ENCODE assay signal across 1 cellular context in the genomic region with DNA sequence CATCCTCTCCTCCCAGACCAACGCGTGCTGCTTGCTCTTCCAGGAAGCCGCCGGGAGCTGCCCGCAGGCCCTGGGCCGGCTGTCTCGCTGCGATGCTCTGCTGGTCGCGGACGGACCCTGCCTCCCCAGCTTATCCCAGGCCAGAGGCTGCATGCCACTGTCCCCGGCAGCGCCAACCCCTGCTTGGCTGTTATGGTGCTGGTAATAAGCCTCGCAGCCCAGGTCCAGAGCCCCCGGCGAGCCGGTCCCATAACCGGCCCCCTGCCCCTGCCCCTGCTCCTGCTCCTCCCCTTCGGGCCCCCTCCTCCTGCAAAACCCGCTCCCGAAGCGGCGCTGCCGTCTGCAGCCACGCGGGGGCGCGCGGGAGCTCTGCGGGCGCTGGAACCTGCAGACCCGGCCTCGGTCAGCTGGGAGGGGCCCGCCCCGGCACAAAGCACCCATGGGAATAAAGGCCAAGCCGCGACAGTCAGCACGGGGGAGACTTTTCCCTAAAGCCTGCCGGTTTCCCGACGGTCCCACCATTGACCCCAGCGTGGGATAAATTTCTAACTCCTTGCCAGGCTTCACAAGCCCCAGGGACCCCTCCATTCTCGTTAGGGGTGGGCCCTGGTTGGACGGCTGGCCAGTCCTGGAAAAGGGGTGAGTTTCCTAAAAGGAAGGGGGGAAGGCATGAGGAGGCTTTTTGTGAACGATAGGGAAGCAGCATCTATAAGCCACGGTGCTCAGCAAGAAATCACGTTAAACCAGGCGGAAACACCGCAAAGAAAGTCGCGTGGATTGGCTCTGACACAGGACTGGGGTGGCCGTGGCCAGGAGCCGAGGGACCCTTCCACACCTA.
A peak's percentile ranks its signal among the peaks of the same experiment; 100 is the strongest.
TF ChIP-seq lines count a peak whose summit lies in the region.

No MANE protein-coding gene starts in this region.

TF ChIP-seq in HepG2, 621 proteins besides CTCF, POLR2A, EP300 and RAD21 (continued from another document and continues in another):
- TF ChIP-seq ARID2 (CRISPR knock-in tag; IDR thresholded peaks at IDR 0.05; ENCODE audit: borderline replicate concordance) (no peak), ZNF335 (CRISPR knock-in tag; IDR thresholded peaks at IDR 0.05) (no peak), ATF7-NPFF (CRISPR knock-in tag; IDR thresholded peaks at IDR 0.05; ENCODE audit: low read depth) (peak; percentile 44), XRCC5 (optimal IDR thresholded peaks at IDR 0.05; ENCODE audit: low read length) (peak; percentile 99), NR2F1 (CRISPR knock-in tag; IDR thresholded peaks at IDR 0.05) (no peak), ZNF263 (CRISPR knock-in tag; IDR thresholded peaks at IDR 0.05) (peak; percentile 94), ZNF782 (CRISPR knock-in tag; IDR thresholded peaks at IDR 0.05; ENCODE audit: borderline replicate concordance) (peak; percentile 12; the same call in 1 of the 2 replicates), HNF4G (IDR thresholded peaks at IDR 0.05; ENCODE audit: borderline replicate concordance, low read depth, low read length) (peak; percentile 37; the same call in 1 of the 2 replicates), HNF4G (CRISPR knock-in tag; IDR thresholded peaks at IDR 0.05; ENCODE audit: borderline replicate concordance, low read depth) (no peak; the same call in 1 of the 2 replicates), MBNL3 (CRISPR knock-in tag; conservative IDR thresholded peaks at IDR 0.05) (no peak), NFE2L2 (IDR thresholded peaks at IDR 0.05; ENCODE audit: low read length) (no peak; the same call in 1 of the 2 replicates), HNRNPK (IDR thresholded peaks at IDR 0.05; ENCODE audit: low read depth, low read length, poor library complexity, severe bottlenecking) (peak; percentile 96), ZFP36L1 (CRISPR knock-in tag; IDR thresholded peaks at IDR 0.05) (no peak), ZNF232 (CRISPR knock-in tag; IDR thresholded peaks at IDR 0.05; ENCODE audit: borderline replicate concordance) (peak; percentile 86; the same call in 1 of the 2 replicates), GATAD2A (CRISPR knock-in tag; IDR thresholded peaks at IDR 0.05) (peak; percentile 58; the same call in 1 of the 2 replicates), ZFP90 (CRISPR knock-in tag; IDR thresholded peaks at IDR 0.05; ENCODE audit: borderline replicate concordance) (peak; percentile 94; the same call in 1 of the 2 replicates), PPARG (CRISPR knock-in tag; conservative IDR thresholded peaks at IDR 0.05) (0 out of 2 replicates have a peak, but pooled peaks have one; percentile 45), ZNF619 (CRISPR knock-in tag; IDR thresholded peaks at IDR 0.05) (0 out of 2 replicates have a peak, but pooled peaks have one; percentile 27), ELF4 (CRISPR knock-in tag; IDR thresholded peaks at IDR 0.05; ENCODE audit: borderline replicate concordance) (no peak), ZSCAN12 (CRISPR knock-in tag; IDR thresholded peaks at IDR 0.05) (peak; percentile 94), ZNF777 (CRISPR knock-in tag; IDR thresholded peaks at IDR 0.05) (peak; percentile 84)
- TF ChIP-seq, protein P1, sequence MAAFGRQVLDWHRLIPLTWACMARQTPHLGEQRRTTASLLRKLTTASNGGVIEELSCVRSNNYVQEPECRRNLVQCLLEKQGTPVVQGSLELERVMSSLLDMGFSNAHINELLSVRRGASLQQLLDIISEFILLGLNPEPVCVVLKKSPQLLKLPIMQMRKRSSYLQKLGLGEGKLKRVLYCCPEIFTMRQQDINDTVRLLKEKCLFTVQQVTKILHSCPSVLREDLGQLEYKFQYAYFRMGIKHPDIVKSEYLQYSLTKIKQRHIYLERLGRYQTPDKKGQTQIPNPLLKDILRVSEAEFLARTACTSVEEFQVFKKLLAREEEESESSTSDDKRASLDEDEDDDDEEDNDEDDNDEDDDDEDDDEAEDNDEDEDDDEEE (CRISPR knock-in tag; IDR thresholded peaks at IDR 0.05): peak; percentile 57; the same call in 1 of the 2 replicates
- TF ChIP-seq, protein P2, sequence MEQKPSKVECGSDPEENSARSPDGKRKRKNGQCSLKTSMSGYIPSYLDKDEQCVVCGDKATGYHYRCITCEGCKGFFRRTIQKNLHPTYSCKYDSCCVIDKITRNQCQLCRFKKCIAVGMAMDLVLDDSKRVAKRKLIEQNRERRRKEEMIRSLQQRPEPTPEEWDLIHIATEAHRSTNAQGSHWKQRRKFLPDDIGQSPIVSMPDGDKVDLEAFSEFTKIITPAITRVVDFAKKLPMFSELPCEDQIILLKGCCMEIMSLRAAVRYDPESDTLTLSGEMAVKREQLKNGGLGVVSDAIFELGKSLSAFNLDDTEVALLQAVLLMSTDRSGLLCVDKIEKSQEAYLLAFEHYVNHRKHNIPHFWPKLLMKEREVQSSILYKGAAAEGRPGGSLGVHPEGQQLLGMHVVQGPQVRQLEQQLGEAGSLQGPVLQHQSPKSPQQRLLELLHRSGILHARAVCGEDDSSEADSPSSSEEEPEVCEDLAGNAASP (CRISPR knock-in tag; IDR thresholded peaks at IDR 0.05; ENCODE audit: borderline replicate concordance): peak; percentile 50; the same call in 1 of the 2 replicates
- TF ChIP-seq, protein P3, sequence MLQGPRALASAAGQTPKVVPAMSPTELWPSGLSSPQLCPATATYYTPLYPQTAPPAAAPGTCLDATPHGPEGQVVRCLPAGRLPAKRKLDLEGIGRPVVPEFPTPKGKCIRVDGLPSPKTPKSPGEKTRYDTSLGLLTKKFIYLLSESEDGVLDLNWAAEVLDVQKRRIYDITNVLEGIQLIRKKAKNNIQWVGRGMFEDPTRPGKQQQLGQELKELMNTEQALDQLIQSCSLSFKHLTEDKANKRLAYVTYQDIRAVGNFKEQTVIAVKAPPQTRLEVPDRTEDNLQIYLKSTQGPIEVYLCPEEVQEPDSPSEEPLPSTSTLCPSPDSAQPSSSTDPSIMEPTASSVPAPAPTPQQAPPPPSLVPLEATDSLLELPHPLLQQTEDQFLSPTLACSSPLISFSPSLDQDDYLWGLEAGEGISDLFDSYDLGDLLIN (CRISPR knock-in tag; IDR thresholded peaks at IDR 0.05; ENCODE audit: borderline replicate concordance): peak; percentile 93; the same call in 1 of the 2 replicates
- TF ChIP-seq, protein P4, sequence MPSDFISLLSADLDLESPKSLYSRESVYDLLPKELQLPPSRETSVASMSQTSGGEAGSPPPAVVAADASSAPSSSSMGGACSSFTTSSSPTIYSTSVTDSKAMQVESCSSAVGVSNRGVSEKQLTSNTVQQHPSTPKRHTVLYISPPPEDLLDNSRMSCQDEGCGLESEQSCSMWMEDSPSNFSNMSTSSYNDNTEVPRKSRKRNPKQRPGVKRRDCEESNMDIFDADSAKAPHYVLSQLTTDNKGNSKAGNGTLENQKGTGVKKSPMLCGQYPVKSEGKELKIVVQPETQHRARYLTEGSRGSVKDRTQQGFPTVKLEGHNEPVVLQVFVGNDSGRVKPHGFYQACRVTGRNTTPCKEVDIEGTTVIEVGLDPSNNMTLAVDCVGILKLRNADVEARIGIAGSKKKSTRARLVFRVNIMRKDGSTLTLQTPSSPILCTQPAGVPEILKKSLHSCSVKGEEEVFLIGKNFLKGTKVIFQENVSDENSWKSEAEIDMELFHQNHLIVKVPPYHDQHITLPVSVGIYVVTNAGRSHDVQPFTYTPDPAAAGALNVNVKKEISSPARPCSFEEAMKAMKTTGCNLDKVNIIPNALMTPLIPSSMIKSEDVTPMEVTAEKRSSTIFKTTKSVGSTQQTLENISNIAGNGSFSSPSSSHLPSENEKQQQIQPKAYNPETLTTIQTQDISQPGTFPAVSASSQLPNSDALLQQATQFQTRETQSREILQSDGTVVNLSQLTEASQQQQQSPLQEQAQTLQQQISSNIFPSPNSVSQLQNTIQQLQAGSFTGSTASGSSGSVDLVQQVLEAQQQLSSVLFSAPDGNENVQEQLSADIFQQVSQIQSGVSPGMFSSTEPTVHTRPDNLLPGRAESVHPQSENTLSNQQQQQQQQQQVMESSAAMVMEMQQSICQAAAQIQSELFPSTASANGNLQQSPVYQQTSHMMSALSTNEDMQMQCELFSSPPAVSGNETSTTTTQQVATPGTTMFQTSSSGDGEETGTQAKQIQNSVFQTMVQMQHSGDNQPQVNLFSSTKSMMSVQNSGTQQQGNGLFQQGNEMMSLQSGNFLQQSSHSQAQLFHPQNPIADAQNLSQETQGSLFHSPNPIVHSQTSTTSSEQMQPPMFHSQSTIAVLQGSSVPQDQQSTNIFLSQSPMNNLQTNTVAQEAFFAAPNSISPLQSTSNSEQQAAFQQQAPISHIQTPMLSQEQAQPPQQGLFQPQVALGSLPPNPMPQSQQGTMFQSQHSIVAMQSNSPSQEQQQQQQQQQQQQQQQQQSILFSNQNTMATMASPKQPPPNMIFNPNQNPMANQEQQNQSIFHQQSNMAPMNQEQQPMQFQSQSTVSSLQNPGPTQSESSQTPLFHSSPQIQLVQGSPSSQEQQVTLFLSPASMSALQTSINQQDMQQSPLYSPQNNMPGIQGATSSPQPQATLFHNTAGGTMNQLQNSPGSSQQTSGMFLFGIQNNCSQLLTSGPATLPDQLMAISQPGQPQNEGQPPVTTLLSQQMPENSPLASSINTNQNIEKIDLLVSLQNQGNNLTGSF (CRISPR knock-in tag; IDR thresholded peaks at IDR 0.05): peak; percentile 56; the same call in 1 of the 2 replicates
- TF ChIP-seq, protein P5, sequence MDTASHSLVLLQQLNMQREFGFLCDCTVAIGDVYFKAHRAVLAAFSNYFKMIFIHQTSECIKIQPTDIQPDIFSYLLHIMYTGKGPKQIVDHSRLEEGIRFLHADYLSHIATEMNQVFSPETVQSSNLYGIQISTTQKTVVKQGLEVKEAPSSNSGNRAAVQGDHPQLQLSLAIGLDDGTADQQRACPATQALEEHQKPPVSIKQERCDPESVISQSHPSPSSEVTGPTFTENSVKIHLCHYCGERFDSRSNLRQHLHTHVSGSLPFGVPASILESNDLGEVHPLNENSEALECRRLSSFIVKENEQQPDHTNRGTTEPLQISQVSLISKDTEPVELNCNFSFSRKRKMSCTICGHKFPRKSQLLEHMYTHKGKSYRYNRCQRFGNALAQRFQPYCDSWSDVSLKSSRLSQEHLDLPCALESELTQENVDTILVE (CRISPR knock-in tag; IDR thresholded peaks at IDR 0.05): 0 out of 2 replicates have a peak, but pooled peaks have one; percentile 30
- TF ChIP-seq, protein P6, sequence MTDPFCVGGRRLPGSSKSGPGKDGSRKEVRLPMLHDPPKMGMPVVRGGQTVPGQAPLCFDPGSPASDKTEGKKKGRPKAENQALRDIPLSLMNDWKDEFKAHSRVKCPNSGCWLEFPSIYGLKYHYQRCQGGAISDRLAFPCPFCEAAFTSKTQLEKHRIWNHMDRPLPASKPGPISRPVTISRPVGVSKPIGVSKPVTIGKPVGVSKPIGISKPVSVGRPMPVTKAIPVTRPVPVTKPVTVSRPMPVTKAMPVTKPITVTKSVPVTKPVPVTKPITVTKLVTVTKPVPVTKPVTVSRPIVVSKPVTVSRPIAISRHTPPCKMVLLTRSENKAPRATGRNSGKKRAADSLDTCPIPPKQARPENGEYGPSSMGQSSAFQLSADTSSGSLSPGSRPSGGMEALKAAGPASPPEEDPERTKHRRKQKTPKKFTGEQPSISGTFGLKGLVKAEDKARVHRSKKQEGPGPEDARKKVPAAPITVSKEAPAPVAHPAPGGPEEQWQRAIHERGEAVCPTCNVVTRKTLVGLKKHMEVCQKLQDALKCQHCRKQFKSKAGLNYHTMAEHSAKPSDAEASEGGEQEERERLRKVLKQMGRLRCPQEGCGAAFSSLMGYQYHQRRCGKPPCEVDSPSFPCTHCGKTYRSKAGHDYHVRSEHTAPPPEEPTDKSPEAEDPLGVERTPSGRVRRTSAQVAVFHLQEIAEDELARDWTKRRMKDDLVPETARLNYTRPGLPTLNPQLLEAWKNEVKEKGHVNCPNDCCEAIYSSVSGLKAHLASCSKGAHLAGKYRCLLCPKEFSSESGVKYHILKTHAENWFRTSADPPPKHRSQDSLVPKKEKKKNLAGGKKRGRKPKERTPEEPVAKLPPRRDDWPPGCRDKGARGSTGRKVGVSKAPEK (CRISPR knock-in tag; IDR thresholded peaks at IDR 0.05; ENCODE audit: borderline replicate concordance): peak; percentile 96
- TF ChIP-seq, protein P7, sequence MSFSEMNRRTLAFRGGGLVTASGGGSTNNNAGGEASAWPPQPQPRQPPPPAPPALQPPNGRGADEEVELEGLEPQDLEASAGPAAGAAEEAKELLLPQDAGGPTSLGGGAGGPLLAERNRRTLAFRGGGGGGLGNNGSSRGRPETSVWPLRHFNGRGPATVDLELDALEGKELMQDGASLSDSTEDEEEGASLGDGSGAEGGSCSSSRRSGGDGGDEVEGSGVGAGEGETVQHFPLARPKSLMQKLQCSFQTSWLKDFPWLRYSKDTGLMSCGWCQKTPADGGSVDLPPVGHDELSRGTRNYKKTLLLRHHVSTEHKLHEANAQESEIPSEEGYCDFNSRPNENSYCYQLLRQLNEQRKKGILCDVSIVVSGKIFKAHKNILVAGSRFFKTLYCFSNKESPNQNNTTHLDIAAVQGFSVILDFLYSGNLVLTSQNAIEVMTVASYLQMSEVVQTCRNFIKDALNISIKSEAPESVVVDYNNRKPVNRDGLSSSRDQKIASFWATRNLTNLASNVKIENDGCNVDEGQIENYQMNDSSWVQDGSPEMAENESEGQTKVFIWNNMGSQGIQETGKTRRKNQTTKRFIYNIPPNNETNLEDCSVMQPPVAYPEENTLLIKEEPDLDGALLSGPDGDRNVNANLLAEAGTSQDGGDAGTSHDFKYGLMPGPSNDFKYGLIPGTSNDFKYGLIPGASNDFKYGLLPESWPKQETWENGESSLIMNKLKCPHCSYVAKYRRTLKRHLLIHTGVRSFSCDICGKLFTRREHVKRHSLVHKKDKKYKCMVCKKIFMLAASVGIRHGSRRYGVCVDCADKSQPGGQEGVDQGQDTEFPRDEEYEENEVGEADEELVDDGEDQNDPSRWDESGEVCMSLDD (CRISPR knock-in tag; IDR thresholded peaks at IDR 0.05; ENCODE audit: borderline replicate concordance): peak; percentile 73; the same call in 1 of the 2 replicates
- TF ChIP-seq, protein P8, sequence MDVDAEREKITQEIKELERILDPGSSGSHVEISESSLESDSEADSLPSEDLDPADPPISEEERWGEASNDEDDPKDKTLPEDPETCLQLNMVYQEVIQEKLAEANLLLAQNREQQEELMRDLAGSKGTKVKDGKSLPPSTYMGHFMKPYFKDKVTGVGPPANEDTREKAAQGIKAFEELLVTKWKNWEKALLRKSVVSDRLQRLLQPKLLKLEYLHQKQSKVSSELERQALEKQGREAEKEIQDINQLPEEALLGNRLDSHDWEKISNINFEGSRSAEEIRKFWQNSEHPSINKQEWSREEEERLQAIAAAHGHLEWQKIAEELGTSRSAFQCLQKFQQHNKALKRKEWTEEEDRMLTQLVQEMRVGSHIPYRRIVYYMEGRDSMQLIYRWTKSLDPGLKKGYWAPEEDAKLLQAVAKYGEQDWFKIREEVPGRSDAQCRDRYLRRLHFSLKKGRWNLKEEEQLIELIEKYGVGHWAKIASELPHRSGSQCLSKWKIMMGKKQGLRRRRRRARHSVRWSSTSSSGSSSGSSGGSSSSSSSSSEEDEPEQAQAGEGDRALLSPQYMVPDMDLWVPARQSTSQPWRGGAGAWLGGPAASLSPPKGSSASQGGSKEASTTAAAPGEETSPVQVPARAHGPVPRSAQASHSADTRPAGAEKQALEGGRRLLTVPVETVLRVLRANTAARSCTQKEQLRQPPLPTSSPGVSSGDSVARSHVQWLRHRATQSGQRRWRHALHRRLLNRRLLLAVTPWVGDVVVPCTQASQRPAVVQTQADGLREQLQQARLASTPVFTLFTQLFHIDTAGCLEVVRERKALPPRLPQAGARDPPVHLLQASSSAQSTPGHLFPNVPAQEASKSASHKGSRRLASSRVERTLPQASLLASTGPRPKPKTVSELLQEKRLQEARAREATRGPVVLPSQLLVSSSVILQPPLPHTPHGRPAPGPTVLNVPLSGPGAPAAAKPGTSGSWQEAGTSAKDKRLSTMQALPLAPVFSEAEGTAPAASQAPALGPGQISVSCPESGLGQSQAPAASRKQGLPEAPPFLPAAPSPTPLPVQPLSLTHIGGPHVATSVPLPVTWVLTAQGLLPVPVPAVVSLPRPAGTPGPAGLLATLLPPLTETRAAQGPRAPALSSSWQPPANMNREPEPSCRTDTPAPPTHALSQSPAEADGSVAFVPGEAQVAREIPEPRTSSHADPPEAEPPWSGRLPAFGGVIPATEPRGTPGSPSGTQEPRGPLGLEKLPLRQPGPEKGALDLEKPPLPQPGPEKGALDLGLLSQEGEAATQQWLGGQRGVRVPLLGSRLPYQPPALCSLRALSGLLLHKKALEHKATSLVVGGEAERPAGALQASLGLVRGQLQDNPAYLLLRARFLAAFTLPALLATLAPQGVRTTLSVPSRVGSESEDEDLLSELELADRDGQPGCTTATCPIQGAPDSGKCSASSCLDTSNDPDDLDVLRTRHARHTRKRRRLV (CRISPR knock-in tag; IDR thresholded peaks at IDR 0.05): no peak
